In genomic region chr5:36244076-36244475, GRCh38 we compare ENCODE assay signal across 16 cellular contexts. TPM values are rescaled to one million over a fixed set of nuclear protein-coding genes. Genes with fewer than 3 reads are reported as not detected.
DNase-seq lines count a peak whose midpoint lies in the region; ATAC-seq and TF ChIP-seq lines count a peak whose summit lies in the region.
"Had no signal": no experiment of that assay in that cellular context is flagged by ENCODE, and none has a peak within 500 bp of the region (broad histone marks: within the 10 kb centered on the region; RNA-seq: fewer than 3 reads in every experiment).

No MANE protein-coding gene starts in this region.

- intact Hi-C loops in naive thymus-derived CD4-positive, alpha-beta T cell (cut with micrococcal nuclease), result loop anchor here (5.0 to 10.0 kb wide), 3 partner anchors 169 to 1407 kb away; partner anchors contain the start of gene TTC23L (in 1 of the 2)

- peaks cover 2% of the 10 kb centered on the region for H3K27me3 ChIP-seq in CD4-positive, CD25-positive, alpha-beta regulatory T cell (ENCODE audit: control insufficient read depth, insufficient read depth, low read length)
- no peaks in the 10 kb centered on the region for H3K27me3 ChIP-seq in naive thymus-derived CD4-positive, alpha-beta T cell (ENCODE audit: control insufficient read depth in 2 of 2, insufficient read depth in 2 of 2, low read length in 2 of 2)
- H3K27me3 ChIP-seq in WERI-Rb-1 (ENCODE audit: insufficient read depth, low read depth, severe bottlenecking), result no peaks in the 10 kb centered on the region
- H3K27me3 ChIP-seq: spleen had no signal

- no peaks in the 10 kb centered on the region for H3K36me3 Mint-ChIP-seq in T-helper 1 cell treated with Interleukin-12 subunit alpha and Interleukin-12 subunit beta and Interleukin-4 antibody, amounts not matched to agents 30 μg/mL and 1 μg/mL, for 36 hours (ENCODE audit: low read depth)
- no peaks in the 10 kb centered on the region for H3K36me3 Mint-ChIP-seq in CD4-positive, CD25-positive, alpha-beta regulatory T cell
- H3K36me3 Mint-ChIP-seq in activated CD8-positive, alpha-beta T cell treated with anti-CD3 and anti-CD28 coated beads, Interleukin-2, amount 10 ng/mL, durations not matched to agents 7 days and 5 days (ENCODE audit: low read depth), result no peaks in the 10 kb centered on the region
- no peaks in the 10 kb centered on the region for H3K36me3 Mint-ChIP-seq in naive thymus-derived CD4-positive, alpha-beta T cell

- CTCF ChIA-PET in activated CD8-positive, alpha-beta T cell treated with anti-CD3 and anti-CD28 coated beads, Interleukin-2, amount 10 ng/mL, durations not matched to agents 7 days and 5 days (lab: Charles Lee), result no interaction called here
- CTCF ChIA-PET in naive thymus-derived CD4-positive, alpha-beta T cell (lab: Charles Lee), result interaction anchor here (1.0 kb wide), 1 partner anchor 21 kb away, joined by 5 read pairs; no protein-coding TSS in a partner anchor

- no peak for ATAC-seq in CD4-positive, CD25-positive, alpha-beta regulatory T cell (ENCODE audit: low read depth in 2 of 2)
- no peak for ATAC-seq in activated CD8-positive, alpha-beta T cell treated with anti-CD3 and anti-CD28 coated beads, Interleukin-2, amount 10 ng/mL, durations not matched to agents 7 days and 5 days
- no peak for ATAC-seq in naive thymus-derived CD4-positive, alpha-beta T cell

- no peaks in the 10 kb centered on the region for H3K36me3 ChIP-seq in CD4-positive, CD25-positive, alpha-beta regulatory T cell (ENCODE audit: control insufficient read depth, insufficient read depth, low read length)
- H3K36me3 ChIP-seq in naive thymus-derived CD4-positive, alpha-beta T cell (ENCODE audit: control insufficient read depth in 2 of 3, insufficient read depth in 3 of 3, low read length in 3 of 3), result no peaks in the 10 kb centered on the region
- H3K36me3 ChIP-seq in WERI-Rb-1, result no peaks in the 10 kb centered on the region
- H3K36me3 ChIP-seq: spleen, thoracic aorta had no signal

- H3K27me3 Mint-ChIP-seq in T-helper 1 cell treated with Interleukin-12 subunit alpha and Interleukin-12 subunit beta and Interleukin-4 antibody, amounts not matched to agents 30 μg/mL and 1 μg/mL, for 36 hours (ENCODE audit: low read depth), result peaks cover 29% of the 10 kb centered on the region
- peaks cover 12% of the 10 kb centered on the region for H3K27me3 Mint-ChIP-seq in CD4-positive, CD25-positive, alpha-beta regulatory T cell
- no peaks in the 10 kb centered on the region for H3K27me3 Mint-ChIP-seq in activated CD8-positive, alpha-beta T cell treated with anti-CD3 and anti-CD28 coated beads, Interleukin-2, amount 10 ng/mL, durations not matched to agents 7 days and 5 days (ENCODE audit: low read depth)
- peaks cover 0 to 15% (median 0%) of the 10 kb centered on the region in 5 donors for H3K27me3 Mint-ChIP-seq in naive thymus-derived CD4-positive, alpha-beta T cell
- H3K27me3 Mint-ChIP-seq: activated T-cell treated with anti-CD3 and anti-CD28 coated beads, Interleukin-2, amount 50 U/mL, for 24 hours had no signal

- H3K27ac Mint-ChIP-seq in T-helper 1 cell treated with Interleukin-12 subunit alpha and Interleukin-12 subunit beta and Interleukin-4 antibody, amounts not matched to agents 30 μg/mL and 1 μg/mL, for 36 hours, result no peak overlapping the region
- H3K27ac Mint-ChIP-seq in CD4-positive, CD25-positive, alpha-beta regulatory T cell, result peak overlapping the region; percentile 20 to 92 (median 27)
- H3K27ac Mint-ChIP-seq in activated CD8-positive, alpha-beta T cell treated with anti-CD3 and anti-CD28 coated beads, Interleukin-2, amount 10 ng/mL, durations not matched to agents 7 days and 5 days, result no peak overlapping the region
- peak overlapping the region in 8 of 9 donors; percentile 48 to 97 (median 93) for H3K27ac Mint-ChIP-seq in naive thymus-derived CD4-positive, alpha-beta T cell

- H3K4me3 Mint-ChIP-seq in T-helper 1 cell treated with Interleukin-12 subunit alpha and Interleukin-12 subunit beta and Interleukin-4 antibody, amounts not matched to agents 30 μg/mL and 1 μg/mL, for 36 hours, result peak overlapping the region; percentile 47
- peak overlapping the region in 3 of 4 donors; percentile 3 to 98 (median 88) for H3K4me3 Mint-ChIP-seq in CD4-positive, CD25-positive, alpha-beta regulatory T cell
- H3K4me3 Mint-ChIP-seq in activated CD8-positive, alpha-beta T cell treated with anti-CD3 and anti-CD28 coated beads, Interleukin-2, amount 10 ng/mL, durations not matched to agents 7 days and 5 days, result peak overlapping the region; percentile 30
- peak overlapping the region in 9 of 10 donors; percentile 16 to 95 (median 87) for H3K4me3 Mint-ChIP-seq in naive thymus-derived CD4-positive, alpha-beta T cell

- POLR2A ChIA-PET in activated CD8-positive, alpha-beta T cell treated with anti-CD3 and anti-CD28 coated beads, Interleukin-2, amount 10 ng/mL, durations not matched to agents 7 days and 5 days (lab: Charles Lee), result interaction anchor here (0.8 kb wide), 1 partner anchor 92 kb away, joined by 4 read pairs; the partner anchor contains the start of genes LMBRD2 and SKP2
- POLR2A ChIA-PET in naive thymus-derived CD4-positive, alpha-beta T cell (lab: Charles Lee), result no interaction called here

- H3K27ac ChIP-seq in CD4-positive, CD25-positive, alpha-beta regulatory T cell (ENCODE audit: insufficient read depth, low read length, poor library complexity, severe bottlenecking), result no peak overlapping the region
- no peak overlapping the region for H3K27ac ChIP-seq in naive thymus-derived CD4-positive, alpha-beta T cell (ENCODE audit: low read depth, low read length)
- H3K27ac ChIP-seq in WERI-Rb-1, result no peak overlapping the region
- H3K27ac ChIP-seq: spleen, thoracic aorta had no signal

- peaks cover 22% of the 10 kb centered on the region for H3K4me1 Mint-ChIP-seq in T-helper 1 cell treated with Interleukin-12 subunit alpha and Interleukin-12 subunit beta and Interleukin-4 antibody, amounts not matched to agents 30 μg/mL and 1 μg/mL, for 36 hours (ENCODE audit: low read depth)
- peaks cover 21 to 35% (median 25%) of the 10 kb centered on the region in 4 donors for H3K4me1 Mint-ChIP-seq in CD4-positive, CD25-positive, alpha-beta regulatory T cell
- peaks cover 26% of the 10 kb centered on the region for H3K4me1 Mint-ChIP-seq in activated CD8-positive, alpha-beta T cell treated with anti-CD3 and anti-CD28 coated beads, Interleukin-2, amount 10 ng/mL, durations not matched to agents 7 days and 5 days (ENCODE audit: low read depth)
- peaks cover 21 to 44% (median 37%) of the 10 kb centered on the region in 7 donors for H3K4me1 Mint-ChIP-seq in naive thymus-derived CD4-positive, alpha-beta T cell

- no peak overlapping the region for H3K4me3 ChIP-seq in CD4-positive, CD25-positive, alpha-beta regulatory T cell (ENCODE audit: low read depth, low read length)
- H3K4me3 ChIP-seq in naive thymus-derived CD4-positive, alpha-beta T cell (ENCODE audit: low read length), result no peak overlapping the region
- no peak overlapping the region for H3K4me3 ChIP-seq in WERI-Rb-1 (ENCODE audit: low read depth, low read length)
- H3K4me3 ChIP-seq: spleen, thoracic aorta had no signal

- no peak for TF ChIP-seq CTCF in WERI-Rb-1 (IDR thresholded peaks at IDR 0.05; ENCODE audit: low read depth, low read length)

- peaks cover 22% of the 10 kb centered on the region for H3K4me1 ChIP-seq in CD4-positive, CD25-positive, alpha-beta regulatory T cell (ENCODE audit: control insufficient read depth, insufficient read depth, low read length, poor library complexity, severe bottlenecking)
- peaks cover 12 to 14% of the 10 kb centered on the region in 2 donors for H3K4me1 ChIP-seq in naive thymus-derived CD4-positive, alpha-beta T cell (ENCODE audit: control insufficient read depth in 2 of 2, insufficient read depth in 2 of 2, low read length in 2 of 2)

- H3K9me3 Mint-ChIP-seq in T-helper 1 cell treated with Interleukin-12 subunit alpha and Interleukin-12 subunit beta and Interleukin-4 antibody, amounts not matched to agents 30 μg/mL and 1 μg/mL, for 36 hours, result no peaks in the 10 kb centered on the region
- no peaks in the 10 kb centered on the region for H3K9me3 Mint-ChIP-seq in CD4-positive, CD25-positive, alpha-beta regulatory T cell
- H3K9me3 Mint-ChIP-seq in activated CD8-positive, alpha-beta T cell treated with anti-CD3 and anti-CD28 coated beads, Interleukin-2, amount 10 ng/mL, durations not matched to agents 7 days and 5 days (ENCODE audit: insufficient read depth), result no peaks in the 10 kb centered on the region
- H3K9me3 Mint-ChIP-seq in naive thymus-derived CD4-positive, alpha-beta T cell, result no peaks in the 10 kb centered on the region
- H3K9me3 Mint-ChIP-seq: activated T-cell treated with anti-CD3 and anti-CD28 coated beads, Interleukin-2, amount 50 U/mL, for 24 hours had no signal

- no peaks in the 10 kb centered on the region for H3K9me3 ChIP-seq in CD4-positive, CD25-positive, alpha-beta regulatory T cell (ENCODE audit: control insufficient read depth in 2 of 2, low read length in 2 of 2)
- no peaks in the 10 kb centered on the region for H3K9me3 ChIP-seq in naive thymus-derived CD4-positive, alpha-beta T cell (ENCODE audit: control insufficient read depth in 2 of 3, low read length in 3 of 3)
- H3K9me3 ChIP-seq in WERI-Rb-1 (ENCODE audit: severe bottlenecking), result peaks cover 5% of the 10 kb centered on the region
- H3K9me3 ChIP-seq: spleen, thoracic aorta had no signal

- no peak for DNase-seq in T-helper 1 cell
- DNase-seq in CD4-positive, CD25-positive, alpha-beta regulatory T cell, result no peak
- DNase-seq in activated CD8-positive, alpha-beta T cell treated with anti-CD3 and anti-CD28 coated beads, Interleukin-2, amount 10 ng/mL, durations not matched to agents 7 days and 5 days, result no peak
- no peak for DNase-seq in naive thymus-derived CD4-positive, alpha-beta T cell
- DNase-seq in stimulated activated CD4-positive, alpha-beta T cell treated with anti-CD3 and anti-CD28 coated beads, Interleukin-4, amount 100 ng/mL, for 24 hours, result no peak
- no peak for DNase-seq in WERI-Rb-1
- DNase-seq in HuH-7.5 (ENCODE audit: low spot score), result no peak
- DNase-seq: activated T-cell treated with anti-CD3 and anti-CD28 coated beads, Interleukin-2, amount 50 U/mL, for 24 hours; amygdala; C1 segment of cervical spinal cord; effector memory CD4-positive, alpha-beta T cell; SHP77; spleen had no signal

RNA-seq across cellular contexts. Expression of gene NADK2, which starts 2.4 kb away (rescaled TPM):
- 10.9 TPM for total RNA-seq in CD4-positive, CD25-positive, alpha-beta regulatory T cell
- polyA plus RNA-seq in CD4-positive, CD25-positive, alpha-beta regulatory T cell, result 1 to 10 TPM; 4.6 to 7.8 (median 6.4) TPM
- total RNA-seq in activated CD8-positive, alpha-beta T cell treated with anti-CD3 and anti-CD28 coated beads, Interleukin-2, amount 10 ng/mL, durations not matched to agents 7 days and 5 days, result 10 to 100 TPM; 11.0 to 12.8 TPM
- 10 to 100 TPM; 11.3 to 17.8 (median 13.0) TPM for total RNA-seq in naive thymus-derived CD4-positive, alpha-beta T cell
- 1 to 10 TPM; 7.0 to 9.6 TPM for polyA plus RNA-seq in naive thymus-derived CD4-positive, alpha-beta T cell

RNA-seq across cellular contexts. Expression of gene RANBP3L, which starts 57.6 kb away (rescaled TPM):
- not detected for total RNA-seq in CD4-positive, CD25-positive, alpha-beta regulatory T cell
- polyA plus RNA-seq in CD4-positive, CD25-positive, alpha-beta regulatory T cell, result not detected
- not detected for total RNA-seq in activated CD8-positive, alpha-beta T cell treated with anti-CD3 and anti-CD28 coated beads, Interleukin-2, amount 10 ng/mL, durations not matched to agents 7 days and 5 days
- total RNA-seq in naive thymus-derived CD4-positive, alpha-beta T cell, result not detected
- polyA plus RNA-seq in naive thymus-derived CD4-positive, alpha-beta T cell, result not detected
- total RNA-seq: T-helper 2 cell treated with Interferon-gamma antibody and Interleukin-4, amounts not matched to agents 100 ng/mL and 5 ng/mL, for 36 hours had no signal

Comparison
In these comparisons a context has a peak if more than half of its experiments do, and no peak if none do; other contexts are left out.
1. H3K27ac Mint-ChIP-seq: peak in CD4-positive, CD25-positive, alpha-beta regulatory T cell (3 of 3) and naive thymus-derived CD4-positive, alpha-beta T cell (8 of 9); none in T-helper 1 cell treated with Interleukin-12 subunit alpha and Interleukin-12 subunit beta and Interleukin-4 antibody, amounts not matched to agents 30 μg/mL and 1 μg/mL, for 36 hours (single experiment) and activated CD8-positive, alpha-beta T cell treated with anti-CD3 and anti-CD28 coated beads, Interleukin-2, amount 10 ng/mL, durations not matched to agents 7 days and 5 days (single experiment).
2. H3K4me3 Mint-ChIP-seq: peak in every context shown above with its lines; median percentile 88 in CD4-positive, CD25-positive, alpha-beta regulatory T cell; 87 in naive thymus-derived CD4-positive, alpha-beta T cell; 47 in T-helper 1 cell treated with Interleukin-12 subunit alpha and Interleukin-12 subunit beta and Interleukin-4 antibody, amounts not matched to agents 30 μg/mL and 1 μg/mL, for 36 hours; 30 in activated CD8-positive, alpha-beta T cell treated with anti-CD3 and anti-CD28 coated beads, Interleukin-2, amount 10 ng/mL, durations not matched to agents 7 days and 5 days.